18 cellular contexts compared by ENCODE assay signal in the genomic region with DNA sequence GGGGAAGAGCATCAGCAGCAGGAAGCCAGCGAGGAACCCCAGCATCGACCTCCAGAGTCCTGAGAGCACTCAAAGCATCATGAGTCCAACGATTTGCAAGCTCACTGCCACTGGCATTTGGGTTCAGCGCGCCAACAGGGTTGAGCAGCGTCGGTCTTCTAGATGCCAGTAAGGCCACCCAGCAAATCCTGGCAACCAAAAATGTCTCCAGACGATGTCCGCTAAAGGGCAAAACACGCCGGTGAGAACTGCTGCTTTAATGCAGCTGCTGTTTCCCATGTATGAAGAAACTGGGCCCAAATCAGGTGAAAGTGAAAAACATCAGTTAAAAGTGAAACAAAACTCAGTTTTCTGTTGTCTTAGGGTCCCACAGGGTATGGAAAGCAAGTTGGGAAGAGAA.
DNase-seq lines count a peak whose midpoint lies in the region; ATAC-seq, FAIRE-seq and TF ChIP-seq lines count a peak whose summit lies in the region.
"Had no signal": no experiment of that assay in that cellular context is flagged by ENCODE, and none has a peak within 500 bp of the region (broad histone marks: within the 10 kb centered on the region; RNA-seq: fewer than 3 reads in every experiment).

No MANE protein-coding gene starts in this region.

- CTCF ChIA-PET in CD4-positive, alpha-beta memory T cell (lab: Charles Lee; ENCODE audit: partially characterized antibody): interaction anchor here (0.9 kb wide), 1 partner anchor 16 kb away, joined by 3 read pairs; no protein-coding TSS in a partner anchor

- intact Hi-C loops in CD4-positive, alpha-beta memory T cell (cut with micrococcal nuclease): no loop called here
- intact Hi-C loops in ascending aorta (cut with DNase I): no loop called here

- H3K27me3 ChIP-seq in CD4-positive, alpha-beta memory T cell (ENCODE audit: insufficient read depth, low read length): no peaks in the 10 kb centered on the region
- H3K27me3 ChIP-seq in ascending aorta (no peaks in the 10 kb centered on the region), brain microvascular endothelial cell (replicated peaks) (no peaks in the 10 kb centered on the region), BE2C (no peaks in the 10 kb centered on the region)
- H3K27me3 ChIP-seq: gastroesophageal sphincter had no signal

- in situ Hi-C loops in brain microvascular endothelial cell (cut with HindIII; ENCODE audit: low pct_ligation_motif_present, low sequenced_read_pairs): no loop called here

- H3K36me3 ChIP-seq in CD4-positive, alpha-beta memory T cell (ENCODE audit: insufficient read depth, low read length): peaks cover 21% of the 10 kb centered on the region
- H3K36me3 ChIP-seq in ascending aorta (no peaks in the 10 kb centered on the region), brain microvascular endothelial cell (replicated peaks) (no peaks in the 10 kb centered on the region), BE2C (peaks cover 5% of the 10 kb centered on the region)

- DNase-seq in CD4-positive, alpha-beta memory T cell: no peak
- no peak for DNase-seq in GM19239 (ENCODE audit: insufficient read length, low spot score)
- DNase-seq in ascending aorta (ENCODE audit: low spot score in 2 of 2): no peak
- DNase-seq in natural killer cell treated with Interleukin-12 subunit alpha and Interleukin-12 subunit beta and Interleukin-15 and Interleukin-18, amount 100 ng/mL, for 72 hours (ENCODE audit: low spot score): no peak
- DNase-seq in T-helper 2 cell: no peak
- no peak for DNase-seq in brain microvascular endothelial cell
- no peak for DNase-seq in UCSD-AML1 (lab: John Stamatoyannopoulos, UW; ENCODE audit: unreplicated experiment)
- no peak for DNase-seq in BE2C
- DNase-seq: activated CD8-positive, alpha-beta memory T cell treated with anti-CD3 and anti-CD28 coated beads, Interleukin-2, amount 50 U/mL, for 48 hours; CD8-positive, alpha-beta T cell; EL; lower lobe of right lung; NCI-H748 treated with DMSO at 0.1 percent for 48 hours had no signal

- TF ChIP-seq CTCF in ascending aorta (IDR thresholded peaks at IDR 0.05) (no peak), brain microvascular endothelial cell (IDR thresholded peaks at IDR 0.05; ENCODE audit: low read depth, low read length, missing control alignments) (no peak), BE2C (IDR thresholded peaks at IDR 0.05; ENCODE audit: low read depth, low read length) (no peak)

- peaks cover 12 to 47% of the 10 kb centered on the region in 2 donors for H3K36me3 Mint-ChIP-seq in CD4-positive, alpha-beta memory T cell
- H3K36me3 Mint-ChIP-seq in natural killer cell treated with Interleukin-12 subunit alpha and Interleukin-12 subunit beta and Interleukin-15 and Interleukin-18, amount 100 ng/mL, for 72 hours: peaks cover 5% of the 10 kb centered on the region

- H3K9me3 Mint-ChIP-seq in CD4-positive, alpha-beta memory T cell: no peaks in the 10 kb centered on the region
- H3K9me3 Mint-ChIP-seq in natural killer cell treated with Interleukin-12 subunit alpha and Interleukin-12 subunit beta and Interleukin-15 and Interleukin-18, amount 100 ng/mL, for 72 hours: no peaks in the 10 kb centered on the region
- H3K9me3 Mint-ChIP-seq: CD8-positive, alpha-beta T cell; nephron had no signal

- ATAC-seq in natural killer cell treated with Interleukin-12 subunit alpha and Interleukin-12 subunit beta and Interleukin-15 and Interleukin-18, amount 100 ng/mL, for 72 hours: no peak
- ATAC-seq: CD8-positive, alpha-beta T cell; gastroesophageal sphincter; lower lobe of right lung had no signal

- H3K27ac Mint-ChIP-seq in CD4-positive, alpha-beta memory T cell: peak overlapping the region in 6 of 7 donors; percentile 19 to 88 (median 74)
- no peak overlapping the region for H3K27ac Mint-ChIP-seq in natural killer cell treated with Interleukin-12 subunit alpha and Interleukin-12 subunit beta and Interleukin-15 and Interleukin-18, amount 100 ng/mL, for 72 hours

- FAIRE-seq in GM19239 (lab: Jason Lieb, UNC): peak; percentile 4
- FAIRE-seq: GM12892 had no signal

- H3K4me3 Mint-ChIP-seq in CD4-positive, alpha-beta memory T cell: peak overlapping the region in 5 of 8 donors; percentile 13 to 54 (median 27)
- peak overlapping the region; percentile 21 for H3K4me3 Mint-ChIP-seq in natural killer cell treated with Interleukin-12 subunit alpha and Interleukin-12 subunit beta and Interleukin-15 and Interleukin-18, amount 100 ng/mL, for 72 hours
- H3K4me3 Mint-ChIP-seq: nephron had no signal

- no peaks in the 10 kb centered on the region for H3K9me3 ChIP-seq in CD4-positive, alpha-beta memory T cell (ENCODE audit: control insufficient read depth in 1 of 2, low read length in 2 of 2)
- H3K9me3 ChIP-seq in ascending aorta (no peaks in the 10 kb centered on the region), BE2C (no peaks in the 10 kb centered on the region)
- H3K9me3 ChIP-seq: gastroesophageal sphincter, lower lobe of right lung had no signal

- POLR2A ChIA-PET in CD4-positive, alpha-beta memory T cell (lab: Charles Lee; ENCODE audit: partially characterized antibody): interaction anchor here (0.9 to 2.0 kb wide), 4 partner anchors 9 to 104 kb away, joined by 3 to 7 read pairs (median 4); no protein-coding TSS in a partner anchor

- H3K4me3 ChIP-seq in CD4-positive, alpha-beta memory T cell (ENCODE audit: low read length in 2 of 2): no peak overlapping the region
- no peak overlapping the region for H3K4me3 ChIP-seq in ascending aorta
- no peak overlapping the region for H3K4me3 ChIP-seq in brain microvascular endothelial cell (ENCODE audit: low read depth, low read length)
- no peak overlapping the region for H3K4me3 ChIP-seq in BE2C (ENCODE audit: low read depth, low read length)
- H3K4me3 ChIP-seq: coronary artery, gastroesophageal sphincter, lower lobe of right lung had no signal

- peaks cover 54 to 89% (median 71%) of the 10 kb centered on the region in 4 donors for H3K4me1 Mint-ChIP-seq in CD4-positive, alpha-beta memory T cell
- peaks cover 61% of the 10 kb centered on the region in 2 donors for H3K4me1 Mint-ChIP-seq in natural killer cell treated with Interleukin-12 subunit alpha and Interleukin-12 subunit beta and Interleukin-15 and Interleukin-18, amount 100 ng/mL, for 72 hours (ENCODE audit: low read depth in 2 of 2)

- no peaks in the 10 kb centered on the region for H3K27me3 Mint-ChIP-seq in CD4-positive, alpha-beta memory T cell
- no peaks in the 10 kb centered on the region for H3K27me3 Mint-ChIP-seq in natural killer cell treated with Interleukin-12 subunit alpha and Interleukin-12 subunit beta and Interleukin-15 and Interleukin-18, amount 100 ng/mL, for 72 hours

- peaks cover 86% of the 10 kb centered on the region for H3K4me1 ChIP-seq in CD4-positive, alpha-beta memory T cell (ENCODE audit: insufficient read depth, low read length)
- H3K4me1 ChIP-seq in ascending aorta (peaks cover 17 to 44% of the 10 kb centered on the region in 2 donors), BE2C (no peaks in the 10 kb centered on the region; the same call in 1 of the 2 replicates)

- no peak overlapping the region for H3K27ac ChIP-seq in CD4-positive, alpha-beta memory T cell (ENCODE audit: low read depth, low read length)
- H3K27ac ChIP-seq in ascending aorta: peak overlapping the region; percentile 32 to 54
- no peak overlapping the region for H3K27ac ChIP-seq in brain microvascular endothelial cell
- H3K27ac ChIP-seq: coronary artery, gastroesophageal sphincter, lower lobe of right lung, VCaP had no signal

Comparison
In these comparisons a context has a peak if more than half of its experiments do, and no peak if none do; other contexts are left out.
1. H3K27ac ChIP-seq: peak in ascending aorta (2 of 2); none in CD4-positive, alpha-beta memory T cell (single experiment) and brain microvascular endothelial cell (single experiment).
2. H3K27ac Mint-ChIP-seq: peak in CD4-positive, alpha-beta memory T cell (6 of 7); none in natural killer cell treated with Interleukin-12 subunit alpha and Interleukin-12 subunit beta and Interleukin-15 and Interleukin-18, amount 100 ng/mL, for 72 hours (0 of 2).